Comparison of ENCODE assay signal across 7 cellular contexts in the genomic region with DNA sequence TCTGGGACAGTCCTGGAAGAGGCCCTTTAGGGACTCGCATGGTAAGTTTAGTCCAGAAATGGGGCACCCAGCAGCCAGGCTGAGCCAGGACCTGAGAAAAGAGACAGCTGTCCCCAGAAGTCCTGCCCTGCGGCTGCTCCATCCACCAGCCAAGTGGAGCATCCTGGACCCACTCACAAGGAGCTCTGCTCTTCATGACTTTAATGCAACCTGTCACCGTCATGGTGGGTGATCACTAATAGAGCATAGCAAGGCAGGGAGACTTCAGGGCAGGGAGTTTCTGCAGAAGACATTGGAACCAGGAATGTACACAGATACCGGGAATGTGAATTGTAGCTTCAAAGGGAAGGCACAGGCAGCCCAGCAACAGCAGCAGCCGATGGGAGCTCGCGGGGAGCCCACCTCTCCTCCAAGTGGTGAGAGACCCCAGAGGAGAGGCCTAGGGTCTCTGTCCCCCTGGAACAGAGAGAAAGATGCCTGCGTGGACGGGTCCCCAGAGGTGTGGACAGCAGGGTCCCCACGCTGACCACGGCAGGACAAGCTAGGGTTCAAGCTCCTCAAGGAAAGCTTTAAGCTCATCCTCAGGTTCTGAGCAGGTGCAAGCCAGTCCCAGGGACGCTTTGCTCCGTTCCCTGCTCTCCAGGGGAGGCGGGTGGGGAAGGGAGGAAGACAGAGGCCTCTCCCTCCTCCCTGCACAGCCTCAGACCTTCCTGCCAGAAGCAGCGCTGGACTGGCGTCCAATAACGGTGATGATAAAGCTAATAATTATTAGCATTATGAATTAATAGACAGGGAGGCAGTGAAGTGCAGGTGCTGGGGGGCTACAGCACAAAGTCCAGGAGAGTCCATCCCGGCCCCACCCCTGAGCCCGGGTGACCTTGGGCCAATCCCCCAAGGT.
DNase-seq lines count a peak whose midpoint lies in the region; ATAC-seq, FAIRE-seq and TF ChIP-seq lines count a peak whose summit lies in the region.
"Not testable (repeated sequence)": the region's sequence is repeated elsewhere in the genome, so short reads cannot be mapped to it uniquely, and the experiment has no call there.

No MANE protein-coding gene starts in this region.

- peaks cover 3 to 18% of the 10 kb centered on the region in 2 experiments; a peak in 3 of 5 replicates for H3K27me3 ChIP-seq in K562 (ENCODE audit: control insufficient read depth in 2 of 2, insufficient read depth in 2 of 2, low read length in 2 of 2)
- H3K27me3 ChIP-seq in ovary, suprapubic skin: not testable (repeated sequence)

- POLR2A ChIA-PET in K562 (lab: Yijun Ruan, JAX): not testable (repeated sequence)

- CTCF ChIA-PET in K562 (lab: Yijun Ruan, JAX; ENCODE audit: low intra/inter-chr PET ratio): not testable (repeated sequence)

- not testable (repeated sequence) for TF ChIP-seq CTCF in K562 (IDR thresholded peaks at IDR 0.05 in 2 of 3, conservative IDR thresholded peaks at IDR 0.05 in 1 of 3; ENCODE audit: insufficient read depth in 2 of 3, low read depth in 1 of 3, low read length in 3 of 3); ovary (IDR thresholded peaks at IDR 0.05); suprapubic skin (IDR thresholded peaks at IDR 0.05)

- not testable (repeated sequence) for BruUV-seq in K562 (replicated peaks; lab: Mats Ljungman, UMichigan)

- ATAC-seq in K562: not testable (repeated sequence)

- intact Hi-C loops in K562 (cut with micrococcal nuclease); ovary (cut with DNase I): not testable (repeated sequence)

- not testable (repeated sequence) for H3K9ac ChIP-seq in K562 (ENCODE audit: insufficient read depth in 1 of 2, low read depth in 2 of 2, low read length in 2 of 2)

- not testable (repeated sequence) for TF ChIP-seq POLR2A in K562 (conservative IDR thresholded peaks at IDR 0.05); ovary (IDR thresholded peaks at IDR 0.05); suprapubic skin (IDR thresholded peaks at IDR 0.05)

- WGBS in K562 (ENCODE audit: insufficient coverage, low coverage, missing lambda C conversion rate): 9% methylated on average over 18 of the region's 19 CpGs
- WGBS in ovary, 3 donors: 78 to 83% (median 80%) methylated on average over 16 to 19 of the region's 19 CpGs
- WGBS in suprapubic skin: 85% methylated on average over 12 of the region's 19 CpGs

- H3K27ac ChIP-seq in K562 (ENCODE audit: extremely low read depth, low read depth, low read length); ovary; suprapubic skin: not testable (repeated sequence)

- TF ChIP-seq EP300 in K562 (IDR thresholded peaks at IDR 0.05; ENCODE audit: low read length); ovary (IDR thresholded peaks at IDR 0.05); suprapubic skin (IDR thresholded peaks at IDR 0.05): not testable (repeated sequence)

- not testable (repeated sequence) for H3K9me1 ChIP-seq in K562 (ENCODE audit: control insufficient read depth, insufficient read depth, low read length)

- not testable (repeated sequence) for H2AFZ ChIP-seq in K562 (ENCODE audit: low read depth, low read length)

- H3K36me3 ChIP-seq in K562 (ENCODE audit: control insufficient read depth, insufficient read depth, low read length); ovary; suprapubic skin: not testable (repeated sequence)

- TF ChIP-seq RAD21 in K562 (CRISPR knock-in tag; conservative IDR thresholded peaks at IDR 0.05 in 1 of 2, IDR thresholded peaks at IDR 0.05 in 1 of 2): not testable (repeated sequence)

- H3K4me2 ChIP-seq in K562 (ENCODE audit: insufficient read depth, low read length): not testable (repeated sequence)

- FAIRE-seq in K562 (lab: Jason Lieb, UNC): not testable (repeated sequence)

- DNase-seq in activated CD4-positive, CD25-positive, alpha-beta regulatory T cell treated with anti-CD3 and anti-CD28 coated beads, Interleukin-2, amount 50 U/mL, for 72 hours: peak; percentile 20
- DNase-seq in K562 (ENCODE audit: extremely low read depth in 1 of 4, low spot score in 3 of 4): not testable (repeated sequence)
- DNase-seq in kidney tubule cell (ENCODE audit: low spot score): peak; percentile 38
- peak; percentile 5 for DNase-seq in mucosa of gallbladder (ENCODE audit: low spot score)
- peak in 3 of 5 donors; percentile 1 to 26 (median 9) for DNase-seq in ovary
- DNase-seq in suprapubic skin (ENCODE audit: low spot score in 2 of 2): peak; percentile 32 to 74
- peak; percentile 10 for DNase-seq in ureter (ENCODE audit: low spot score)

- not testable (repeated sequence) for H3K9me3 ChIP-seq in K562 (replicated peaks; ENCODE audit: control insufficient read depth, insufficient read depth, low read depth, low read length); ovary; suprapubic skin

- not testable (repeated sequence) for H4K20me1 ChIP-seq in K562 (replicated peaks; ENCODE audit: control insufficient read depth, insufficient read depth, low read length)

- H3K4me3 ChIP-seq in K562, ovary, suprapubic skin: not testable (repeated sequence)

- not testable (repeated sequence) for H3K79me2 ChIP-seq in K562 (ENCODE audit: control insufficient read depth, insufficient read depth, low read length)

- peaks cover 0 to 12% of the 10 kb centered on the region in 2 experiments; a peak in 2 of 5 replicates for H3K4me1 ChIP-seq in K562 (replicated peaks in 1 of 2; ENCODE audit: control insufficient read depth in 2 of 2, insufficient read depth in 2 of 2, low read length in 2 of 2)
- not testable (repeated sequence) for H3K4me1 ChIP-seq in ovary (ENCODE audit: insufficient read depth); suprapubic skin

- in situ Hi-C loops in K562 (cut with MboI): not testable (repeated sequence)

TF ChIP-seq in K562, 482 proteins besides CTCF, POLR2A, EP300 and RAD21:
- peak; percentile 74 for TF ChIP-seq ZNF263 (CRISPR knock-in tag; IDR thresholded peaks at IDR 0.05; ENCODE audit: borderline replicate concordance)
TF ChIP-seq in K562: peak in this region for 1; not testable (repeated sequence) for 481.
